Comparison of ENCODE assay signal across 8 cellular contexts in the genomic region with DNA sequence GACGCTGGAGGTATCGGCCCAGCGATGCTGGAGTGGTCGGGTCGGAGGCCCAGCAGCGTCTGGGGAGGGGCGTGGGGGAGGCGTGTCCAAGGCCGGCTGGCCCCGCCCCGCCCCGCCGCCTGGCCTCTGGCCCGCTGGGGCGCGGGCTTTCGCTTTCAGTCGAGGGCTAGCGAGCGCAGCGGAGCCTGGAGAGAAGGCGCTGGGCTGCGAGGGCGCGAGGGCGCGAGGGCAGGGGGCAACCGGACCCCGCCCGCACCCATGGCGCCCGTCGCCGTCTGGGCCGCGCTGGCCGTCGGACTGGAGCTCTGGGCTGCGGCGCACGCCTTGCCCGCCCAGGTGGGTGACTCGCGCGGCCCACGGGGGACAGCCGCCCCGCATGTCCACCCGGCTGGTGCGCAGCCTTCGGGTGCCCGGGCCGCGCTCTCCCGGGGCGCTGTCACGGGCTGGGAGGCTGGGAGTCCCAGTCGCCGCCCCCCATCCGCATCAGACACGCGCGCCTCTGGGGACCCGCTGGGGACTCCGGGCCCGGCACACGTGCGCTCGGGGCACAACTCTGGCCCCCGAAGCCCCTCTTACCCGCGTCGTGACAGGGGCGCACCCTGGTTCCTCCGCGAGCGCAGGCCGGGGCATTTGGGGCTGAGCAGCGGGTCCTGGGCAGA. TPM values are rescaled to one million over a fixed set of nuclear protein-coding genes. Genes with fewer than 3 reads are reported as not detected.
DNase-seq lines count a peak whose midpoint lies in the region; ATAC-seq and TF ChIP-seq lines count a peak whose summit lies in the region.

A gene (plus strand): TSS at position 158 of the 659 bp plus-strand sequence. CDS start 101 bp downstream, at position 259.

- TF ChIP-seq POLR2A in upper lobe of left lung (IDR thresholded peaks at IDR 0.05) = peak in 3 of 4 donors; percentile 80 to 99 (median 89)

- H3K36me3 Mint-ChIP-seq in activated T-helper 17 cell treated with anti-CD3 and anti-CD28 coated beads, Interleukin-2, amount 50 U/mL, for 72 hours (ENCODE audit: low read depth) = peaks cover 57% of the 10 kb centered on the region

- no peak within 1 kb of the TSS for H2AFZ ChIP-seq in OCI-LY3 (ENCODE audit: low read depth, low read length)

- no peak for TF ChIP-seq CTCF in OCI-LY3 (IDR thresholded peaks at IDR 0.05; ENCODE audit: low read depth, low read length)
- TF ChIP-seq CTCF in fibroblast of the aortic adventitia (IDR thresholded peaks at IDR 0.05; ENCODE audit: insufficient read depth, low read length) = no peak
- peak; percentile 41 for TF ChIP-seq CTCF in neutrophil (IDR thresholded peaks at IDR 0.05)
- peak in 1 of 6 experiments; percentile 33 for TF ChIP-seq CTCF in upper lobe of left lung (IDR thresholded peaks at IDR 0.05)

- peak; percentile 38 for ATAC-seq in GM21723 (IDR thresholded peaks at IDR 0.05; ENCODE audit: unreplicated experiment)
- ATAC-seq in activated T-helper 17 cell treated with anti-CD3 and anti-CD28 coated beads, Interleukin-2, amount 50 U/mL, for 72 hours (replicated peaks) = peak; percentile 59
- ATAC-seq in upper lobe of left lung (ENCODE audit: low FRiP score in 2 of 2) = peak; percentile 44 to 91

- H3K36me3 ChIP-seq in OCI-LY3 (replicated peaks; ENCODE audit: low read depth, low read length) (peaks cover 26% of the 10 kb centered on the region), neutrophil (peaks cover 34% of the 10 kb centered on the region), upper lobe of left lung (no peaks in the 10 kb centered on the region)

- peaks cover 36% of the 10 kb centered on the region for H3K4me1 Mint-ChIP-seq in activated T-helper 17 cell treated with anti-CD3 and anti-CD28 coated beads, Interleukin-2, amount 50 U/mL, for 72 hours

- H3K27me3 ChIP-seq in OCI-LY3 (ENCODE audit: low read depth, low read length) = no peaks in the 10 kb centered on the region
- H3K27me3 ChIP-seq in neutrophil = no peaks in the 10 kb centered on the region
- no peaks in the 10 kb centered on the region for H3K27me3 ChIP-seq in upper lobe of left lung

- H3K4me1 ChIP-seq in OCI-LY3 (ENCODE audit: low read length) (peaks cover 62% of the 10 kb centered on the region), neutrophil (ENCODE audit: control insufficient read depth in 1 of 2, insufficient read depth in 1 of 2, low read depth in 1 of 2, low read length in 1 of 2) (peaks cover 89 to 90% of the 10 kb centered on the region in 2 experiments), upper lobe of left lung (peaks cover 35 to 67% (median 54%) of the 10 kb centered on the region in 4 donors)

- peak within 1 kb of the TSS; percentile 87 for H3K9ac ChIP-seq in OCI-LY3 (ENCODE audit: low read length)

- H3K4me3 Mint-ChIP-seq in activated T-helper 17 cell treated with anti-CD3 and anti-CD28 coated beads, Interleukin-2, amount 50 U/mL, for 72 hours = peak within 1 kb of the TSS; percentile 95

- H3K27ac Mint-ChIP-seq in activated T-helper 17 cell treated with anti-CD3 and anti-CD28 coated beads, Interleukin-2, amount 50 U/mL, for 72 hours = peak within 1 kb of the TSS; percentile 95

- H3K79me2 ChIP-seq in OCI-LY3 (ENCODE audit: low read length) = peaks cover 50% of the 10 kb centered on the region

- 1% methylated on average over 10 to 35 of the region's 79 CpGs for WGBS in upper lobe of left lung, 2 donors

- H3K9me3 ChIP-seq in OCI-LY3 (ENCODE audit: insufficient read depth, low read length) (no peaks in the 10 kb centered on the region), neutrophil (no peaks in the 10 kb centered on the region), upper lobe of left lung (no peaks in the 10 kb centered on the region)

- no peaks in the 10 kb centered on the region for H3K27me3 Mint-ChIP-seq in activated T-helper 17 cell treated with anti-CD3 and anti-CD28 coated beads, Interleukin-2, amount 50 U/mL, for 72 hours

- H3K4me3 ChIP-seq in OCI-LY3 (ENCODE audit: low read length) = peak within 1 kb of the TSS; percentile 91
- peak within 1 kb of the TSS; percentile 69 for H3K4me3 ChIP-seq in fibroblast of the aortic adventitia (ENCODE audit: low read depth, low read length)
- peak within 1 kb of the TSS; percentile 87 to 97 for H3K4me3 ChIP-seq in neutrophil (ENCODE audit: low read depth in 1 of 2, low read length in 1 of 2)
- peak within 1 kb of the TSS; percentile 62 to 95 (median 90) for H3K4me3 ChIP-seq in upper lobe of left lung

- peak; percentile 79 for DNase-seq in ELF-1 (ENCODE audit: low read depth, low spot score)
- peak; percentile 35 for DNase-seq in fibroblast of the aortic adventitia (ENCODE audit: low read depth)
- DNase-seq in upper lobe of left lung = peak; percentile 87 to 95
- DNase-seq in pons (ENCODE audit: low spot score) = no peak

- peaks cover 5% of the 10 kb centered on the region for H3K9me3 Mint-ChIP-seq in activated T-helper 17 cell treated with anti-CD3 and anti-CD28 coated beads, Interleukin-2, amount 50 U/mL, for 72 hours

- H4K20me1 ChIP-seq in OCI-LY3 (ENCODE audit: insufficient read depth, low read length) = peaks cover 42% of the 10 kb centered on the region

- H3K27ac ChIP-seq in OCI-LY3 (ENCODE audit: low read length) (peak within 1 kb of the TSS; percentile 55), neutrophil (peak within 1 kb of the TSS; percentile 97), upper lobe of left lung (peak within 1 kb of the TSS; percentile 91 to 98 (median 91))

- no peak for TF ChIP-seq EP300 in upper lobe of left lung (IDR thresholded peaks at IDR 0.05)

- peak within 1 kb of the TSS; percentile 98 for H3K4me2 ChIP-seq in OCI-LY3 (ENCODE audit: low read length)

RNA-seq across cellular contexts. Expression of the gene that starts here (rescaled TPM):
- total RNA-seq in activated T-helper 17 cell treated with anti-CD3 and anti-CD28 coated beads, Interleukin-2, amount 50 U/mL, for 72 hours = 100 to 1,000 TPM; 291 to 379 TPM
- 7.3 and 10.7 TPM in 2 replicates for total RNA-seq in fibroblast of the aortic adventitia (ENCODE audit: low replicate concordance)
- 100 to 1,000 TPM in 1 of 6 donors, 10 to 100 TPM in 5; 28.3 to 113 (median 58.5) TPM for total RNA-seq in upper lobe of left lung
